Comparison of ENCODE assay signal across 22 cellular contexts in the genomic region with DNA sequence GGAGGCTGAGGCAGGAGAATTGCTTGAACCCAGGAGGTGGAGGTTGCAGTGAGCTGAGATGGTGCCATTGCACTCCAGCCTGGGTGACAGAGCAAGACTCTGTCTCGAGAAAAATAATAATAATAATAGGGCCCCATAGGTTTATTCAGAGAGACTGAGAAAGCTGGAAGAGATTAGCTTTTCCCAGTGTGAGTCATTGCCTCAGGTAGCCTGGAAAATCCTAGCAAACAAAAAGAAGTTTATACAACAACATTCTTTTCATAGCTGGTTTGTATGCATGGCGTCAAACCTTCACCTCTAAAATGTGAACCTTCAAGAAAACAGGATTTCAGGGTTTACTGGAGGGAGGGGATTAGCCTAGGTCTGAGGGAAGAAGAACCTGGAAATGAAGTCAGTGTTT. TPM values are rescaled to one million over a fixed set of nuclear protein-coding genes. Genes with fewer than 3 reads are reported as not detected.
"Had no signal": no experiment of that assay in that cellular context is flagged by ENCODE, and none has a peak within 500 bp of the region (broad histone marks: within the 10 kb centered on the region; RNA-seq: fewer than 3 reads in every experiment).

No MANE protein-coding gene starts in this region.

RNA-seq across cellular contexts. Expression of gene KCNE2, which starts 19.3 kb away (rescaled TPM):
- total RNA-seq: activated B cell treated with CpG ODN at 0.5 μM for 24 hours; activated CD4-positive, alpha-beta memory T cell treated with anti-CD3 and anti-CD28 coated beads for 36 hours; activated CD4-positive, alpha-beta T cell treated with anti-CD3 and anti-CD28 coated beads, Interleukin-2, amount 10 ng/mL, durations not matched to agents 24 days and 14 days; activated CD8-positive, alpha-beta memory T cell treated with anti-CD3 and anti-CD28 coated beads for 36 hours; activated CD8-positive, alpha-beta T cell treated with anti-CD3 and anti-CD28 coated beads for 36 hours; activated naive CD4-positive, alpha-beta T cell treated with anti-CD3 and anti-CD28 coated beads for 36 hours; activated naive CD8-positive, alpha-beta T cell treated with anti-CD3 and anti-CD28 coated beads for 36 hours; activated T-cell treated with anti-CD3 and anti-CD28 coated beads, Interleukin-2, amount 50 U/mL, for 4 hours; activated T-helper 1 cell treated with anti-CD3 and anti-CD28 coated beads, Interleukin-12 subunit alpha, Interleukin-12 subunit beta, Interleukin-2, Interleukin-4 antibody, amounts not matched to agents 30 ng/mL and 10 ng/mL and 1 ng/mL, durations not matched to agents 14 hours and 24 hours and 36 hours; activated T-helper 17 cell treated with anti-CD3 and anti-CD28 coated beads, Interleukin-2, amount 50 U/mL, for 72 hours; body of pancreas; T-helper 1 cell treated with Interleukin-12 subunit alpha and Interleukin-12 subunit beta and Interleukin-4 antibody, amounts not matched to agents 30 ng/mL and 1 ng/mL, for 36 hours; T-helper 17 cell; T-helper 2 cell treated with Interferon-gamma antibody and Interleukin-4, amounts not matched to agents 100 ng/mL and 5 ng/mL, for 36 hours had no signal

RNA-seq across cellular contexts. Expression of gene SMIM34, which starts 40.6 kb away (rescaled TPM):
- total RNA-seq: activated B cell treated with CpG ODN at 0.5 μM for 24 hours; activated CD4-positive, alpha-beta memory T cell treated with anti-CD3 and anti-CD28 coated beads for 36 hours; activated CD4-positive, alpha-beta T cell treated with anti-CD3 and anti-CD28 coated beads, Interleukin-2, amount 10 ng/mL, durations not matched to agents 24 days and 14 days; activated CD8-positive, alpha-beta memory T cell treated with anti-CD3 and anti-CD28 coated beads for 36 hours; activated CD8-positive, alpha-beta T cell treated with anti-CD3 and anti-CD28 coated beads for 36 hours; activated naive CD4-positive, alpha-beta T cell treated with anti-CD3 and anti-CD28 coated beads for 36 hours; activated naive CD4-positive, alpha-beta T cell treated with anti-CD3 and anti-CD28 coated beads, Interleukin-2, amount 50 U/mL, for 72 hours; activated naive CD8-positive, alpha-beta T cell treated with anti-CD3 and anti-CD28 coated beads for 36 hours; activated T-cell treated with anti-CD3 and anti-CD28 coated beads, Interleukin-2, amount 50 U/mL, for 4 hours; activated T-cell treated with anti-CD3 and anti-CD28 coated beads, Interleukin-2, amount 50 U/mL, for 72 hours; activated T-helper 1 cell treated with anti-CD3 and anti-CD28 coated beads, Interleukin-12 subunit alpha, Interleukin-12 subunit beta, Interleukin-2, Interleukin-4 antibody, amounts not matched to agents 30 ng/mL and 10 ng/mL and 1 ng/mL, durations not matched to agents 14 hours and 24 hours and 36 hours; activated T-helper 17 cell treated with anti-CD3 and anti-CD28 coated beads, Interleukin-2, amount 50 U/mL, for 72 hours; aorta; astrocyte; body of pancreas; breast epithelium; cerebellum; T-cell; T-helper 1 cell treated with Interleukin-12 subunit alpha and Interleukin-12 subunit beta and Interleukin-4 antibody, amounts not matched to agents 30 ng/mL and 1 ng/mL, for 36 hours; T-helper 17 cell; T-helper 2 cell treated with Interferon-gamma antibody and Interleukin-4, amounts not matched to agents 100 ng/mL and 5 ng/mL, for 36 hours had no signal
- polyA plus RNA-seq: adrenal gland, aorta had no signal
